ENCODE assay signal across 10 cellular contexts in genomic region chr4:168864831-168865541, GRCh38.
A peak's percentile ranks its signal among the peaks of the same experiment; 100 is the strongest.
DNase-seq lines count a peak whose midpoint lies in the region; FAIRE-seq and TF ChIP-seq lines count a peak whose summit lies in the region.
"Had no signal": no experiment of that assay in that cellular context is flagged by ENCODE, and none has a peak within 500 bp of the region (broad histone marks: within the 10 kb centered on the region; RNA-seq: fewer than 3 reads in every experiment).

No MANE protein-coding gene starts in this region.

- H3K27me3 ChIP-seq in ascending aorta (no peaks in the 10 kb centered on the region), tibial nerve (no peaks in the 10 kb centered on the region)

- DNase-seq in HTR-8/SVneo (ENCODE audit: insufficient read length, low spot score) (peak; percentile 49), ascending aorta (ENCODE audit: low spot score in 2 of 2) (no peak), iPS-NIHi11 (ENCODE audit: low spot score) (peak; percentile 50), tibial nerve (ENCODE audit: low spot score in 2 of 2) (no peak), NCI-H526 treated with DMSO at 0.1 percent for 48 hours (lab: John Stamatoyannopoulos, UW) (no peak), DMS114 treated with DMSO at 0.1 percent for 48 hours (lab: John Stamatoyannopoulos, UW; ENCODE audit: unreplicated experiment) (no peak), Calu3 (no peak)
- DNase-seq: activated naive CD8-positive, alpha-beta T cell treated with anti-CD3 and anti-CD28 coated beads, Interleukin-2, amount 10 ng/mL, durations not matched to agents 7 days and 5 days; NCI-H69 had no signal

- BruUV-seq in Calu3 (replicated peaks; lab: Mats Ljungman, UMichigan): no TSS peak

- H3K4me3 ChIP-seq in ascending aorta: no peak overlapping the region
- H3K4me3 ChIP-seq in tibial nerve: no peak overlapping the region

- no peak overlapping the region for H3K27ac Mint-ChIP-seq in Calu3 (ENCODE audit: unreplicated experiment)
- H3K27ac Mint-ChIP-seq: activated naive CD8-positive, alpha-beta T cell treated with anti-CD3 and anti-CD28 coated beads, Interleukin-2, amount 10 ng/mL, durations not matched to agents 7 days and 5 days; progenitor cell of endocrine pancreas had no signal

- H3K36me3 ChIP-seq in ascending aorta (peaks cover 0 to 16% of the 10 kb centered on the region in 2 donors), tibial nerve (no peaks in the 10 kb centered on the region)

- no peak for FAIRE-seq in HTR-8/SVneo (lab: Jason Lieb, UNC)

- H3K36me3 Mint-ChIP-seq in Calu3 (ENCODE audit: insufficient read depth, unreplicated experiment): no peaks in the 10 kb centered on the region
- H3K36me3 Mint-ChIP-seq: activated naive CD8-positive, alpha-beta T cell treated with anti-CD3 and anti-CD28 coated beads, Interleukin-2, amount 10 ng/mL, durations not matched to agents 7 days and 5 days had no signal

- H3K9me3 ChIP-seq in ascending aorta (no peaks in the 10 kb centered on the region), tibial nerve (no peaks in the 10 kb centered on the region)

- no peaks in the 10 kb centered on the region for H3K9me3 Mint-ChIP-seq in Calu3 (ENCODE audit: low read depth, unreplicated experiment)
- H3K9me3 Mint-ChIP-seq: activated naive CD8-positive, alpha-beta T cell treated with anti-CD3 and anti-CD28 coated beads, Interleukin-2, amount 10 ng/mL, durations not matched to agents 7 days and 5 days had no signal

- H3K4me1 ChIP-seq in ascending aorta (peaks cover 3 to 78% of the 10 kb centered on the region in 2 donors), tibial nerve (peaks cover 0 to 82% (median 7%) of the 10 kb centered on the region in 4 donors)

- no peak overlapping the region for H3K4me3 Mint-ChIP-seq in Calu3 (ENCODE audit: low read depth, unreplicated experiment)
- H3K4me3 Mint-ChIP-seq: activated naive CD8-positive, alpha-beta T cell treated with anti-CD3 and anti-CD28 coated beads, Interleukin-2, amount 10 ng/mL, durations not matched to agents 7 days and 5 days had no signal

- no peaks in the 10 kb centered on the region for H3K4me1 Mint-ChIP-seq in Calu3 (ENCODE audit: low read depth, unreplicated experiment)
- H3K4me1 Mint-ChIP-seq: activated naive CD8-positive, alpha-beta T cell treated with anti-CD3 and anti-CD28 coated beads, Interleukin-2, amount 10 ng/mL, durations not matched to agents 7 days and 5 days had no signal

- CTCF ChIA-PET in Calu3 (lab: Charles Lee): no interaction called here

- intact Hi-C loops in ascending aorta (cut with DNase I) (no loop called here), Calu3 (cut with micrococcal nuclease; ENCODE audit: unreplicated experiment) (no loop called here)

- H3K27me3 Mint-ChIP-seq in Calu3 (ENCODE audit: unreplicated experiment): no peaks in the 10 kb centered on the region
- H3K27me3 Mint-ChIP-seq: progenitor cell of endocrine pancreas had no signal

- WGBS in tibial nerve, 2 donors: 25 to 32% methylated on average over 5 of the region's 5 CpGs

- TF ChIP-seq CTCF in ascending aorta (IDR thresholded peaks at IDR 0.05): peak in 1 of 3 experiments; percentile 24
- peak in 2 of 5 experiments; percentile 46 to 57 for TF ChIP-seq CTCF in tibial nerve (IDR thresholded peaks at IDR 0.05)
- TF ChIP-seq CTCF in Calu3 (IDR thresholded peaks at IDR 0.05; ENCODE audit: unreplicated experiment): no peak

- no peak for TF ChIP-seq POLR2A in tibial nerve (IDR thresholded peaks at IDR 0.05)

- TF ChIP-seq EP300 in tibial nerve (IDR thresholded peaks at IDR 0.05): peak; percentile 37 to 79

- H3K27ac ChIP-seq in ascending aorta (peak overlapping the region; percentile 58 to 91), tibial nerve (peak overlapping the region in 2 of 4 donors; percentile 21 to 56)

Comparison
In these comparisons a context has a peak if more than half of its experiments do, and no peak if none do; other contexts are left out.
1. DNase-seq: peak in HTR-8/SVneo (single experiment) and iPS-NIHi11 (single experiment); none in ascending aorta (0 of 2), tibial nerve (0 of 2), NCI-H526 treated with DMSO at 0.1 percent for 48 hours (single experiment), DMS114 treated with DMSO at 0.1 percent for 48 hours (single experiment) and Calu3 (single experiment).